Comparison of ENCODE assay signal across 10 cellular contexts in genomic region chr11:12185914-12186313, GRCh38.
DNase-seq lines count a peak whose midpoint lies in the region; ATAC-seq and TF ChIP-seq lines count a peak whose summit lies in the region.
"Had no signal": no experiment of that assay in that cellular context is flagged by ENCODE, and none has a peak within 500 bp of the region (broad histone marks: within the 10 kb centered on the region; RNA-seq: fewer than 3 reads in every experiment).

No MANE protein-coding gene starts in this region.

- H3K27ac ChIP-seq in heart left ventricle (peak overlapping the region in 5 of 12 donors; percentile 45 to 69 (median 50)), PC-9 (no peak overlapping the region)

- H3K4me1 ChIP-seq in heart left ventricle (peaks cover 10 to 71% (median 47%) of the 10 kb centered on the region in 12 donors), PC-9 (replicated peaks; ENCODE audit: insufficient read depth) (peaks cover 39% of the 10 kb centered on the region)

- peak; percentile 21 to 90 (median 34) for DNase-seq in NCI-H1417 (lab: John Stamatoyannopoulos, UW)
- no peak for DNase-seq in NCI-H1417 treated with DMSO at 0.1 percent for 48 hours (lab: John Stamatoyannopoulos, UW)
- DNase-seq in SK-MEL-5 (ENCODE audit: low read depth, low spot score): peak; percentile 78
- DNase-seq in heart left ventricle: no peak
- DNase-seq in stromal cell of bone marrow (ENCODE audit: low read depth): peak; percentile 55
- DNase-seq in stimulated activated CD4-positive, alpha-beta T cell treated with anti-CD3 and anti-CD28 coated beads, Interleukin-4, amount 100 ng/mL, for 1 hour: no peak
- DNase-seq in activated gamma-delta T cell (lab: John Stamatoyannopoulos, UW): no peak
- no peak for DNase-seq in PC-9
- DNase-seq: 8988T; activated T-cell treated with anti-CD3 and anti-CD28 coated beads, Interleukin-2, amount 50 U/mL, for 4 hours had no signal

- H2AFZ ChIP-seq in PC-9: no peak overlapping the region

- intact Hi-C loops in heart left ventricle (cut with DNase I) (no loop called here), PC-9 (cut with micrococcal nuclease; ENCODE audit: unreplicated experiment) (no loop called here)

- no peaks in the 10 kb centered on the region for H3K9me3 ChIP-seq in heart left ventricle
- H3K9me3 ChIP-seq in PC-9 (ENCODE audit: insufficient read depth, low read depth): no peaks in the 10 kb centered on the region

- no peaks in the 10 kb centered on the region for H4K20me1 ChIP-seq in PC-9 (ENCODE audit: insufficient read depth)

- no TSS peak for BruUV-seq in PC-9 (replicated peaks; lab: Mats Ljungman, UMichigan)

- H3F3A ChIP-seq in PC-9 (ENCODE audit: insufficient read depth, low read depth): peaks cover 49% of the 10 kb centered on the region

- H3K27me3 ChIP-seq in heart left ventricle (no peaks in the 10 kb centered on the region), PC-9 (ENCODE audit: insufficient read depth, low read depth) (no peaks in the 10 kb centered on the region)

- TF ChIP-seq CTCF in heart left ventricle (IDR thresholded peaks at IDR 0.05) (peak in 1 of 12 donors; percentile 24), PC-9 (conservative IDR thresholded peaks at IDR 0.05) (no peak)

- ATAC-seq in heart left ventricle: peak in 3 of 4 donors; percentile 19 to 30 (median 22)
- ATAC-seq: activated T-cell treated with anti-CD3 and anti-CD28 coated beads, Interleukin-2, amount 50 U/mL, for 4 hours had no signal

- in situ Hi-C loops in SK-MEL-5 (cut with HindIII; ENCODE audit: low pct_unique_long_range_greater_than_20kb, low sequenced_read_pairs): no loop called here

- CTCF ChIA-PET in PC-9 (lab: Charles Lee): interaction anchor here (0.7 kb wide), 2 partner anchors 39 to 85 kb away, joined by 3 read pairs; no protein-coding TSS in a partner anchor

- peaks cover 17% of the 10 kb centered on the region for H3K79me2 ChIP-seq in PC-9 (ENCODE audit: low read depth)

- no peak for TF ChIP-seq POLR2A in heart left ventricle (IDR thresholded peaks at IDR 0.05)

- H3K36me3 ChIP-seq in heart left ventricle (peaks cover 0 to 22% (median 0%) of the 10 kb centered on the region in 9 donors), PC-9 (ENCODE audit: low read depth) (0 out of 2 replicates have a peak, but pooled peaks cover 5% of the 10 kb centered on the region)

- POLR2A ChIA-PET in PC-9 (lab: Charles Lee; ENCODE audit: unreplicated experiment): no interaction called here

- H3K9me2 ChIP-seq in PC-9 (ENCODE audit: insufficient read depth): no peaks in the 10 kb centered on the region

- H3K4me2 ChIP-seq in PC-9: no peak overlapping the region

- WGBS in heart left ventricle, 4 donors: 19 to 47% (median 27%) methylated on average over 4 of the region's 4 CpGs

- H3K4me3 ChIP-seq in heart left ventricle: no peak overlapping the region
- no peak overlapping the region for H3K4me3 ChIP-seq in PC-9

Comparison
In these comparisons a context has a peak if more than half of its experiments do, and no peak if none do; other contexts are left out.
1. DNase-seq: peak in NCI-H1417 (3 of 3), SK-MEL-5 (single experiment) and stromal cell of bone marrow (single experiment); none in NCI-H1417 treated with DMSO at 0.1 percent for 48 hours (single experiment), heart left ventricle (0 of 5), stimulated activated CD4-positive, alpha-beta T cell treated with anti-CD3 and anti-CD28 coated beads, Interleukin-4, amount 100 ng/mL, for 1 hour (single experiment), activated gamma-delta T cell (single experiment) and PC-9 (0 of 2).